22 cellular contexts compared by ENCODE assay signal in the genomic region with DNA sequence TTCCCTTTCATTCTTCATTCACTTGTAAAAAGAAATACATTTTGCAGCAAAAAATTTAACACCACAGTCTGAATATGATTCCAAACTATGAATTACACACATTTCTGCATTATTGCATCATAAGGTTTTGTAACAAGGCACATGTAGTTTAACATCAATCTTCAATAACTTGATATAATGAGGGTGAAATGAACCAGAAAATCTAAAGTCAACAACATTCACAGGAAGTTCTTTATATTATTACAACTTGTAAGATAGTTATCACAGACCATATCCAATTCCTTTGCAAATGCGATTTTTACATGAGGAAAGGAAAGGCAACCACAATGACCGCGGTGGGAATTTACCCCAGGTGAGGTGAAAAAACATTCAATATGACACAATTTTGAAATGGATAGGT.
A peak's percentile ranks its signal among the peaks of the same experiment; 100 is the strongest.
DNase-seq lines count a peak whose midpoint lies in the region; ATAC-seq, FAIRE-seq and TF ChIP-seq lines count a peak whose summit lies in the region.
"Had no signal": no experiment of that assay in that cellular context is flagged by ENCODE, and none has a peak within 500 bp of the region (broad histone marks: within the 10 kb centered on the region; RNA-seq: fewer than 3 reads in every experiment).

No MANE protein-coding gene starts in this region.

- H3K79me2 ChIP-seq in astrocyte (ENCODE audit: insufficient read depth, low read length): no peaks in the 10 kb centered on the region

- H3K4me3 ChIP-seq in astrocyte (ENCODE audit: insufficient read depth, low read depth, low read length): no peak overlapping the region
- H3K4me3 ChIP-seq: body of pancreas, prostate gland, uterus had no signal

- no peak overlapping the region for H3K9ac ChIP-seq in astrocyte (ENCODE audit: low read length)

- no peaks in the 10 kb centered on the region for H4K20me1 ChIP-seq in astrocyte (ENCODE audit: insufficient read depth, low read length)

- no peak for ATAC-seq in HG03378 (IDR thresholded peaks at IDR 0.05; ENCODE audit: unreplicated experiment)
- no peak for ATAC-seq in stimulated activated memory B cell treated with anti-CD40 and anti-IgM and Interleukin-4, amounts not matched to agents 10 μg/mL and 1 μg/mL and 100 μg/mL, for 72 hours
- ATAC-seq: body of pancreas; natural killer cell treated with Interleukin-12 subunit alpha and Interleukin-12 subunit beta and Interleukin-15 and Interleukin-18, amount 100 ng/mL, for 72 hours had no signal

- H3K9me3 Mint-ChIP-seq in astrocyte (ENCODE audit: unreplicated experiment) (peaks cover 2% of the 10 kb centered on the region), mesothelial cell of epicardium (no peaks in the 10 kb centered on the region)
- no peaks in the 10 kb centered on the region for H3K9me3 Mint-ChIP-seq in stimulated activated memory B cell treated with anti-CD40 and anti-IgM and Interleukin-4, amounts not matched to agents 10 μg/mL and 1 μg/mL and 100 μg/mL, for 72 hours
- H3K9me3 Mint-ChIP-seq: memory B cell; natural killer cell treated with Interleukin-12 subunit alpha and Interleukin-12 subunit beta and Interleukin-15 and Interleukin-18, amount 100 ng/mL, for 72 hours; stimulated activated naive CD8-positive, alpha-beta T cell treated with anti-CD3 and anti-CD28 coated beads, Interleukin-15, Interleukin-2, amounts not matched to agents 100 ng/mL and 50 ng/mL, for 24 hours had no signal

- no peak overlapping the region for H3K27ac ChIP-seq in astrocyte (ENCODE audit: low read depth, low read length)
- H3K27ac ChIP-seq: body of pancreas, prostate gland, uterus had no signal

- H3K9me3 ChIP-seq in astrocyte (ENCODE audit: insufficient read depth, low read depth, low read length): no peaks in the 10 kb centered on the region
- H3K9me3 ChIP-seq: body of pancreas, prostate gland, uterus had no signal

- no peaks in the 10 kb centered on the region for H3K27me3 Mint-ChIP-seq in astrocyte (ENCODE audit: low read depth, unreplicated experiment)
- H3K27me3 Mint-ChIP-seq in mesothelial cell of epicardium (ENCODE audit: low read depth): no peaks in the 10 kb centered on the region
- no peaks in the 10 kb centered on the region for H3K27me3 Mint-ChIP-seq in stimulated activated memory B cell treated with anti-CD40 and anti-IgM and Interleukin-4, amounts not matched to agents 10 μg/mL and 1 μg/mL and 100 μg/mL, for 72 hours
- H3K27me3 Mint-ChIP-seq: memory B cell; natural killer cell treated with Interleukin-12 subunit alpha and Interleukin-12 subunit beta and Interleukin-15 and Interleukin-18, amount 100 ng/mL, for 72 hours had no signal

- no peak for FAIRE-seq in astrocyte (lab: Jason Lieb, UNC)
- FAIRE-seq: keratinocyte had no signal

- peaks cover 4% of the 10 kb centered on the region for H3K4me1 Mint-ChIP-seq in astrocyte (ENCODE audit: low read depth, unreplicated experiment)
- H3K4me1 Mint-ChIP-seq in mesothelial cell of epicardium: peaks cover 12% of the 10 kb centered on the region
- no peaks in the 10 kb centered on the region for H3K4me1 Mint-ChIP-seq in stimulated activated memory B cell treated with anti-CD40 and anti-IgM and Interleukin-4, amounts not matched to agents 10 μg/mL and 1 μg/mL and 100 μg/mL, for 72 hours
- H3K4me1 Mint-ChIP-seq: CD4-positive, CD25-positive, alpha-beta regulatory T cell; memory B cell had no signal

- H3K4me3 Mint-ChIP-seq in astrocyte (ENCODE audit: unreplicated experiment) (no peak overlapping the region), mesothelial cell of epicardium (no peak overlapping the region)
- H3K4me3 Mint-ChIP-seq in stimulated activated memory B cell treated with anti-CD40 and anti-IgM and Interleukin-4, amounts not matched to agents 10 μg/mL and 1 μg/mL and 100 μg/mL, for 72 hours: no peak overlapping the region
- H3K4me3 Mint-ChIP-seq: CD4-positive, CD25-positive, alpha-beta regulatory T cell; memory B cell; natural killer cell treated with Interleukin-12 subunit alpha and Interleukin-12 subunit beta and Interleukin-15 and Interleukin-18, amount 100 ng/mL, for 72 hours; stimulated activated naive CD8-positive, alpha-beta T cell treated with anti-CD3 and anti-CD28 coated beads, Interleukin-15, Interleukin-2, amounts not matched to agents 100 ng/mL and 50 ng/mL, for 24 hours had no signal

- H3K4me2 ChIP-seq in astrocyte (ENCODE audit: low read length): no peak overlapping the region

- H2AFZ ChIP-seq in astrocyte (ENCODE audit: low read depth, low read length): no peak overlapping the region

- no peaks in the 10 kb centered on the region for H3K27me3 ChIP-seq in astrocyte (ENCODE audit: insufficient read depth, low read length)
- H3K27me3 ChIP-seq: body of pancreas, uterus had no signal

- H3K27ac Mint-ChIP-seq in astrocyte (ENCODE audit: unreplicated experiment): no peak overlapping the region
- peak overlapping the region; percentile 1 for H3K27ac Mint-ChIP-seq in mesothelial cell of epicardium
- H3K27ac Mint-ChIP-seq in stimulated activated memory B cell treated with anti-CD40 and anti-IgM and Interleukin-4, amounts not matched to agents 10 μg/mL and 1 μg/mL and 100 μg/mL, for 72 hours: no peak overlapping the region
- H3K27ac Mint-ChIP-seq: CD4-positive, CD25-positive, alpha-beta regulatory T cell; memory B cell; natural killer cell treated with Interleukin-12 subunit alpha and Interleukin-12 subunit beta and Interleukin-15 and Interleukin-18, amount 100 ng/mL, for 72 hours; stimulated activated naive CD8-positive, alpha-beta T cell treated with anti-CD3 and anti-CD28 coated beads, Interleukin-15, Interleukin-2, amounts not matched to agents 100 ng/mL and 50 ng/mL, for 24 hours had no signal

- no peaks in the 10 kb centered on the region for H3K36me3 Mint-ChIP-seq in astrocyte (ENCODE audit: low read depth, unreplicated experiment)
- peaks cover 2% of the 10 kb centered on the region for H3K36me3 Mint-ChIP-seq in mesothelial cell of epicardium
- no peaks in the 10 kb centered on the region for H3K36me3 Mint-ChIP-seq in stimulated activated memory B cell treated with anti-CD40 and anti-IgM and Interleukin-4, amounts not matched to agents 10 μg/mL and 1 μg/mL and 100 μg/mL, for 72 hours
- H3K36me3 Mint-ChIP-seq: CD4-positive, CD25-positive, alpha-beta regulatory T cell; memory B cell; natural killer cell treated with Interleukin-12 subunit alpha and Interleukin-12 subunit beta and Interleukin-15 and Interleukin-18, amount 100 ng/mL, for 72 hours had no signal

- H3K36me3 ChIP-seq in astrocyte (ENCODE audit: insufficient read depth, low read length): no peaks in the 10 kb centered on the region
- H3K36me3 ChIP-seq: prostate gland, uterus had no signal

- DNase-seq in NCI-H2171 treated with DMSO at 0.1 percent for 48 hours (lab: John Stamatoyannopoulos, UW) (peak; percentile 24), NCI-H2171 (lab: John Stamatoyannopoulos, UW) (no peak), NCI-H460 (ENCODE audit: extremely low read depth, low read depth) (peak; percentile 79), astrocyte (ENCODE audit: low read depth) (peak; percentile 48), mesothelial cell of epicardium (ENCODE audit: low spot score in 2 of 2, unreplicated experiment in 2 of 2) (no peak)
- no peak for DNase-seq in activated CD4-positive, alpha-beta T cell treated with anti-CD3 and anti-CD28 coated beads for 4 hours
- DNase-seq: body of pancreas; CD4-positive, CD25-positive, alpha-beta regulatory T cell; EL; Kasumi-1; NCI-H2029; SHP77 treated with DMSO at 0.1 percent for 48 hours; stimulated activated CD4-positive, alpha-beta T cell treated with anti-CD3 and anti-CD28 coated beads, Interleukin-15, amount 100 ng/mL, for 24 hours; T-helper 2 cell; uterus had no signal

- no peaks in the 10 kb centered on the region for H3K4me1 ChIP-seq in astrocyte (ENCODE audit: insufficient read depth, low read length)
- H3K4me1 ChIP-seq: body of pancreas, prostate gland, uterus had no signal

- TF ChIP-seq CTCF in astrocyte (IDR thresholded peaks at IDR 0.05; ENCODE audit: insufficient read depth, low read depth, low read length): no peak
- TF ChIP-seq CTCF in mesothelial cell of epicardium (IDR thresholded peaks at IDR 0.05; ENCODE audit: unreplicated experiment): no peak

Comparison
In these comparisons a context has a peak if more than half of its experiments do, and no peak if none do; other contexts are left out.
1. DNase-seq: peak in NCI-H2171 treated with DMSO at 0.1 percent for 48 hours (single experiment), NCI-H460 (single experiment) and astrocyte (single experiment); none in NCI-H2171 (single experiment), mesothelial cell of epicardium (0 of 2) and activated CD4-positive, alpha-beta T cell treated with anti-CD3 and anti-CD28 coated beads for 4 hours (0 of 2).